In genomic region chr1:10829067-10829818, GRCh38 we compare ENCODE assay signal across 13 cellular contexts. TPM values are rescaled to one million over a fixed set of nuclear protein-coding genes. Genes with fewer than 3 reads are reported as not detected.
A peak's percentile ranks its signal among the peaks of the same experiment; 100 is the strongest.
DNase-seq lines count a peak whose midpoint lies in the region; TF ChIP-seq lines count a peak whose summit lies in the region.
"Had no signal": no experiment of that assay in that cellular context is flagged by ENCODE, and none has a peak within 500 bp of the region (broad histone marks: within the 10 kb centered on the region; RNA-seq: fewer than 3 reads in every experiment).

No MANE protein-coding gene starts in this region.

- peaks cover 14% of the 10 kb centered on the region for H3F3A ChIP-seq in neural progenitor cell (ENCODE audit: low read depth)

- POLR2A ChIA-PET in OCI-LY7 (lab: Charles Lee), result no interaction called here

- BruUV-seq in OCI-LY7 (replicated peaks; lab: Mats Ljungman, UMichigan), result no TSS peak

- H3K27me3 ChIP-seq in neural progenitor cell (peaks cover under 1% of the 10 kb centered on the region), tibial nerve (peaks cover 0 to 92% of the 10 kb centered on the region in 2 donors)

- H3K27me3 Mint-ChIP-seq in neural progenitor cell (ENCODE audit: insufficient read depth, low read depth), result peaks cover 26% of the 10 kb centered on the region
- H3K27me3 Mint-ChIP-seq in glutamatergic neuron (ENCODE audit: unreplicated experiment), result peaks cover 10% of the 10 kb centered on the region

- H3K4me3 ChIP-seq in neural progenitor cell (no peak overlapping the region), tibial nerve (no peak overlapping the region), OCI-LY7 (ENCODE audit: low read depth, low read length, poor library complexity, severe bottlenecking) (no peak overlapping the region)
- H3K4me3 ChIP-seq: GM12878 had no signal

- H4K20me1 ChIP-seq in neural progenitor cell (ENCODE audit: low read depth) (no peaks in the 10 kb centered on the region), OCI-LY7 (ENCODE audit: insufficient read depth, low read length) (no peaks in the 10 kb centered on the region)

- H3K9me3 Mint-ChIP-seq in neural progenitor cell (no peaks in the 10 kb centered on the region), glutamatergic neuron (ENCODE audit: unreplicated experiment) (peaks cover 4% of the 10 kb centered on the region)

- 64 to 76% methylated on average over 14 of the region's 14 CpGs for WGBS in tibial nerve, 2 donors

- TF ChIP-seq CTCF in neural progenitor cell (IDR thresholded peaks at IDR 0.05) (no peak), tibial nerve (IDR thresholded peaks at IDR 0.05) (no peak), OCI-LY7 (conservative IDR thresholded peaks at IDR 0.05; ENCODE audit: low read length) (no peak), glutamatergic neuron (IDR thresholded peaks at IDR 0.05; ENCODE audit: partially characterized antibody, unreplicated experiment) (no peak)

- H3K27ac Mint-ChIP-seq in neural progenitor cell (peak overlapping the region; percentile 1), glutamatergic neuron (ENCODE audit: unreplicated experiment) (no peak overlapping the region)
- H3K27ac Mint-ChIP-seq: CD4-positive, CD25-positive, alpha-beta regulatory T cell; IgD-negative memory B cell had no signal

- CTCF ChIA-PET in OCI-LY7 (lab: Charles Lee; ENCODE audit: unreplicated experiment), result no interaction called here

- TF ChIP-seq EP300 in tibial nerve (IDR thresholded peaks at IDR 0.05), result no peak

- H3K27ac ChIP-seq in neural progenitor cell (no peak overlapping the region), tibial nerve (no peak overlapping the region), OCI-LY7 (ENCODE audit: low read depth, low read length, poor library complexity, severe bottlenecking) (no peak overlapping the region)
- H3K27ac ChIP-seq: 22Rv1 had no signal

- intact Hi-C loops in OCI-LY7 (cut with micrococcal nuclease; ENCODE audit: unreplicated experiment), result no loop called here

- no peak overlapping the region for H3K9ac ChIP-seq in neural progenitor cell

- H3K4me1 ChIP-seq in neural progenitor cell (peaks cover 20% of the 10 kb centered on the region), tibial nerve (no peaks in the 10 kb centered on the region), OCI-LY7 (ENCODE audit: insufficient read depth, low read length, poor library complexity, severe bottlenecking) (no peaks in the 10 kb centered on the region)

- H3K79me2 ChIP-seq in neural progenitor cell (ENCODE audit: low read depth) (no peaks in the 10 kb centered on the region), OCI-LY7 (ENCODE audit: insufficient read depth, low read depth, low read length) (no peaks in the 10 kb centered on the region)

- H3K4me1 Mint-ChIP-seq in neural progenitor cell (peaks cover 31% of the 10 kb centered on the region), glutamatergic neuron (ENCODE audit: low read depth, unreplicated experiment) (peaks cover 11% of the 10 kb centered on the region)

- DNase-seq in DMS53 (lab: John Stamatoyannopoulos, UW) (peak; percentile 14), DMS53 treated with DMSO at 0.1 percent for 48 hours (lab: John Stamatoyannopoulos, UW; ENCODE audit: unreplicated experiment) (no peak), ecto neural progenitor cell (ENCODE audit: low spot score) (peak; percentile 40), neural progenitor cell (ENCODE audit: low spot score) (no peak), tibial nerve (ENCODE audit: low spot score in 2 of 2) (no peak), OCI-LY7 (ENCODE audit: low spot score) (no peak), glutamatergic neuron (no peak)
- DNase-seq: CD4-positive, CD25-positive, alpha-beta regulatory T cell; DMS79; HCEC 1CT had no signal

- no peaks in the 10 kb centered on the region for H3K9me2 ChIP-seq in OCI-LY7 (ENCODE audit: insufficient read depth, low read length)

- H3K36me3 ChIP-seq in neural progenitor cell, result no peaks in the 10 kb centered on the region
- no peaks in the 10 kb centered on the region for H3K36me3 ChIP-seq in tibial nerve
- H3K36me3 ChIP-seq in OCI-LY7 (ENCODE audit: insufficient read depth, low read length), result no peaks in the 10 kb centered on the region

- no peaks in the 10 kb centered on the region for H3K36me3 Mint-ChIP-seq in neural progenitor cell
- H3K36me3 Mint-ChIP-seq in glutamatergic neuron (ENCODE audit: unreplicated experiment), result no peaks in the 10 kb centered on the region
- H3K36me3 Mint-ChIP-seq: CD4-positive, CD25-positive, alpha-beta regulatory T cell had no signal

- H3K9me3 ChIP-seq in neural progenitor cell (ENCODE audit: low read depth) (no peaks in the 10 kb centered on the region), tibial nerve (no peaks in the 10 kb centered on the region), OCI-LY7 (ENCODE audit: low read length) (no peaks in the 10 kb centered on the region)

- H3K4me3 Mint-ChIP-seq in neural progenitor cell (peak overlapping the region; percentile 9), glutamatergic neuron (ENCODE audit: unreplicated experiment) (no peak overlapping the region)
- H3K4me3 Mint-ChIP-seq: CD4-positive, CD25-positive, alpha-beta regulatory T cell; IgD-negative memory B cell had no signal

- no peak for TF ChIP-seq POLR2A in tibial nerve (IDR thresholded peaks at IDR 0.05)

- peak overlapping the region; percentile 18 for H3K4me2 ChIP-seq in neural progenitor cell
- H3K4me2 ChIP-seq in OCI-LY7 (ENCODE audit: low read length), result no peak overlapping the region

- H2AFZ ChIP-seq in neural progenitor cell (replicated peaks) (no peak overlapping the region), OCI-LY7 (ENCODE audit: low read length) (no peak overlapping the region)

RNA-seq across cellular contexts. Expression of gene CASZ1, which starts 32.8 kb away (rescaled TPM):
- 3.4 and 10.1 TPM in 2 replicates for total RNA-seq in neural progenitor cell (ENCODE audit: low replicate concordance)
- total RNA-seq in tibial nerve, result 1 to 10 TPM; 1.7 to 7.5 (median 5.1) TPM
- 1.8 and 3.3 TPM in 2 replicates for total RNA-seq in OCI-LY7 (2014; rRNA removed; shearing (Covaris generic))
- total RNA-seq in OCI-LY7 (2022), result 3.9 and 4.9 TPM in 2 replicates
- total RNA-seq in glutamatergic neuron (ENCODE audit: unreplicated experiment), result 18.3 TPM

Comparison
In these comparisons a context has a peak if more than half of its experiments do, and no peak if none do; other contexts are left out.
1. DNase-seq: peak in DMS53 (single experiment) and ecto neural progenitor cell (single experiment); none in DMS53 treated with DMSO at 0.1 percent for 48 hours (single experiment), neural progenitor cell (single experiment), tibial nerve (0 of 2), OCI-LY7 (single experiment) and glutamatergic neuron (single experiment).